ENCODE assay signal across 8 cellular contexts in the genomic region with DNA sequence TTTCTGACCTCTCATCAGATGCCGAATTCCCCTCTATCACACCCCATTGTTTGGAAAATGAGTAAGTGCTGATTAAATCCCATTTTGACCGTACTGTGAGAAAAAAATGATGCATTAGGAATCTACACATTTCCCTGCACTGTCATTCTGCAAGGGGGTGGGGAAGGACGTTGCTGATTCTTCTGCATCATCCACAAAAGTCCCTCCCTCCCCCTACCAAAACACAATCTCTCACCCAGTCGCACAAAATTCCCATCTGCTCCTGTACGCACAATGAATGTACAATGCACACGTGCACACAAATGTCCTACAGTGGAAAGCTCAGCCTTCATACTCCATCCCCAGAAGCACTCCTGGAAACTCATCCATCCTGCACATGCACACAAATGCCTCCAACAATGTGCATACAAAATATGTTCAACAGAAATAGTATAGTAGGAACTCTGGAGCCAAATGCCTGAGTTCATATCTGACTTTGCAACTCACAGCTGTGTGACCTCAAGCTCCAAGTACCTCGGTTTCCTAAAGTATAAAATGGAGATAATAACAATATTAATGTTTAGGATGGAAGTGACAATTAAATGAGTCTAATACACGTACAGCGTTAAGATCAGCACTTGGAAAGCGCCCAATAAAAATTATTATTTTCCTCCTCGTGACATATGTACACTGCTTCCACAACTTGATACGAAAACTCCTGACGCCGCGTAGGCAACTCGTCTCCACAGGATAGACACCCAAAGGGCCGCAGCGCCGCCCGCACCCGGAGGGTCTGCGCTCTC. TPM values are rescaled to one million over a fixed set of nuclear protein-coding genes. Genes with fewer than 3 reads are reported as not detected.
DNase-seq lines count a peak whose midpoint lies in the region; ATAC-seq, FAIRE-seq and TF ChIP-seq lines count a peak whose summit lies in the region.

No MANE protein-coding gene starts in this region.

- H3K4me3 Mint-ChIP-seq in T-helper 17 cell, result peak overlapping the region; percentile 95

- peaks cover 12% of the 10 kb centered on the region; the same call in 1 of the 2 replicates for H3K36me3 ChIP-seq in ACC112 (ENCODE audit: insufficient read depth, low read length)
- peaks cover 4% of the 10 kb centered on the region for H3K36me3 ChIP-seq in osteoblast (ENCODE audit: insufficient read depth, low read length)

- H3K4me1 Mint-ChIP-seq in T-helper 17 cell, result peaks cover 65% of the 10 kb centered on the region

- no peak for DNase-seq in T-helper 17 cell
- DNase-seq in epithelial cell of prostate (ENCODE audit: low read depth, low spot score), result no peak
- no peak for DNase-seq in osteoblast (ENCODE audit: insufficient read length, low spot score, missing footprints)
- no peak for DNase-seq in D721Med (ENCODE audit: insufficient read length, low spot score)
- no peak for DNase-seq in GM10248 (ENCODE audit: extremely low spot score)

- H3K27ac Mint-ChIP-seq in T-helper 17 cell, result peak overlapping the region; percentile 100

- H3K4me2 ChIP-seq in osteoblast (ENCODE audit: insufficient read depth, low read length), result peak overlapping the region; percentile 82

- CTCF ChIA-PET in GM10248 (lab: Yijun Ruan, JAX), result interaction anchor here (1.2 to 3.8 kb wide), 7 partner anchors 9 to 150 kb away, joined by 3 to 16 read pairs (median 3); no protein-coding TSS in a partner anchor

- H3K4me3 ChIP-seq in ACC112 (ENCODE audit: low read depth, low read length), result peak overlapping the region; percentile 93
- peak overlapping the region; percentile 90 for H3K4me3 ChIP-seq in GM12875 (ENCODE audit: low read depth, low read length)
- H3K4me3 ChIP-seq in osteoblast (ENCODE audit: insufficient read depth, low read length), result peak overlapping the region; percentile 91

- peaks cover 10% of the 10 kb centered on the region for H3K36me3 Mint-ChIP-seq in T-helper 17 cell (ENCODE audit: low read depth)

- H3K27ac ChIP-seq in ACC112 (ENCODE audit: low read depth, low read length), result peak overlapping the region; percentile 94
- H3K27ac ChIP-seq in epithelial cell of prostate, result peak overlapping the region; percentile 95
- peak overlapping the region; percentile 91 for H3K27ac ChIP-seq in osteoblast (ENCODE audit: low read depth, low read length)

- no peak overlapping the region for H2AFZ ChIP-seq in ACC112 (ENCODE audit: low read length, unreplicated experiment)
- peak overlapping the region; percentile 44 for H2AFZ ChIP-seq in osteoblast (ENCODE audit: low read length)

- FAIRE-seq in D721Med (lab: Jason Lieb, UNC), result no peak

- POLR2A ChIA-PET in GM10248 (lab: Yijun Ruan, JAX), result interaction anchor here (1.1 to 1.4 kb wide), 2 partner anchors 12 to 35 kb away, joined by 3 read pairs; no protein-coding TSS in a partner anchor

- peaks cover 55% of the 10 kb centered on the region for H3K79me2 ChIP-seq in ACC112 (ENCODE audit: control insufficient read depth, insufficient read depth, low read length, unreplicated experiment)
- peaks cover 41% of the 10 kb centered on the region for H3K79me2 ChIP-seq in osteoblast (ENCODE audit: insufficient read depth, low read length)

- H3K27me3 ChIP-seq in ACC112 (ENCODE audit: insufficient read depth, low read length) (no peaks in the 10 kb centered on the region), osteoblast (ENCODE audit: insufficient read depth, low read length) (no peaks in the 10 kb centered on the region)

- ATAC-seq in T-helper 17 cell (no peak), HG03097 (IDR thresholded peaks at IDR 0.05; ENCODE audit: low FRiP score, unreplicated experiment) (no peak)

- TF ChIP-seq CTCF in GM12875 (IDR thresholded peaks at IDR 0.05; ENCODE audit: borderline replicate concordance, insufficient read depth, low read depth, low read length), result no peak
- TF ChIP-seq CTCF in osteoblast (IDR thresholded peaks at IDR 0.05; ENCODE audit: extremely low read depth, low read depth, low read length), result no peak
- TF ChIP-seq CTCF in D721Med (IDR thresholded peaks at IDR 0.05; ENCODE audit: insufficient read depth, missing control alignments), result no peak
- no peak for TF ChIP-seq CTCF in GM10248 (IDR thresholded peaks at IDR 0.05; ENCODE audit: control extremely low read depth, extremely low read depth, low read depth, missing control alignments)

- H4K20me1 ChIP-seq in osteoblast (ENCODE audit: insufficient read depth, low read length), result peaks cover 23% of the 10 kb centered on the region

- H3K4me1 ChIP-seq in ACC112 (ENCODE audit: control insufficient read depth, insufficient read depth, low read length, unreplicated experiment) (peaks cover 67% of the 10 kb centered on the region), osteoblast (ENCODE audit: insufficient read depth, low read length) (peaks cover 38% of the 10 kb centered on the region)

- no peaks in the 10 kb centered on the region for H3K27me3 Mint-ChIP-seq in T-helper 17 cell

- H3K9me3 ChIP-seq in T-helper 17 cell (ENCODE audit: control insufficient read depth, low read length, poor library complexity, severe bottlenecking) (no peaks in the 10 kb centered on the region), osteoblast (ENCODE audit: low read depth, low read length) (no peaks in the 10 kb centered on the region)

RNA-seq across cellular contexts. Expression of a gene that starts 0.8 kb away (rescaled TPM):
- total RNA-seq in T-helper 17 cell (100 to 1,000 TPM; 227 to 245 TPM), osteoblast (66.3 and 85.8 TPM in 2 replicates)

RNA-seq across cellular contexts. Expression of a gene that starts 59.6 kb away (rescaled TPM):
- total RNA-seq in T-helper 17 cell, result under 1 TPM in 1 of 2 donors, not detected in 1; 0.22 TPM
- 8.8 and 9.8 TPM in 2 replicates for total RNA-seq in osteoblast
